ENCODE assay signal across 22 cellular contexts in the genomic region with DNA sequence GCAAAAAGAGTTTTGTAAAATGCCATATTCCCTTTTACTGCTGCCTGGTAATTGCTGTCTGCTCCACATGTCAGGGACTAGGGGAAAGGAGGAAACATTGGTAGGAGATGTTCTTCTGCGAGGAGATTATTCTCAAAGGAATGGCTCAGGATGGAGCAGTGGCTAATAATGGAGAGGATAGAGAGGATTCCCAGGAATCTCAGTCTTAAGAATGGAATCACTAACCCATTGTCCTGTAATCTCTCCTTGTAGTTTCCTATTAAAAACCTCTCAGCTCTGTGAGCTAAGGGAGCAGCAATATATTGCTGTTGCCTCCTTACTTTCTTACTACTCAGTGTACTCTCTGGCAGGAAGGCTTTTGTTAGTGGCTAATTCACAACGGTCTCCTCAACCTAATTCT.
"Had no signal": no experiment of that assay in that cellular context is flagged by ENCODE, and none has a peak within 500 bp of the region (broad histone marks: within the 10 kb centered on the region; RNA-seq: fewer than 3 reads in every experiment).

No MANE protein-coding gene starts in this region.

- H3K4me3 Mint-ChIP-seq: activated CD8-positive, alpha-beta T cell treated with anti-CD3 and anti-CD28 coated beads for 36 hours; activated naive CD4-positive, alpha-beta T cell treated with anti-CD3 and anti-CD28 coated beads, Interleukin-2, amount 50 U/mL, for 24 hours; activated T-helper 1 cell treated with anti-CD3 and anti-CD28 coated beads, Interleukin-12 subunit alpha, Interleukin-12 subunit beta, Interleukin-2, Interleukin-4 antibody, amounts not matched to agents 30 ng/mL and 10 ng/mL and 1 ng/mL, durations not matched to agents 14 hours and 24 hours and 36 hours had no signal

- H3K27me3 ChIP-seq: breast epithelium had no signal

- H3K27ac Mint-ChIP-seq: activated CD8-positive, alpha-beta T cell treated with anti-CD3 and anti-CD28 coated beads for 36 hours; activated naive CD4-positive, alpha-beta T cell treated with anti-CD3 and anti-CD28 coated beads, Interleukin-2, amount 50 U/mL, for 24 hours; activated T-helper 1 cell treated with anti-CD3 and anti-CD28 coated beads, Interleukin-12 subunit alpha, Interleukin-12 subunit beta, Interleukin-2, Interleukin-4 antibody, amounts not matched to agents 30 ng/mL and 10 ng/mL and 1 ng/mL, durations not matched to agents 14 hours and 24 hours and 36 hours had no signal

- H3K9me3 ChIP-seq: breast epithelium had no signal

- H3K4me1 ChIP-seq: breast epithelium had no signal

- H3K27ac ChIP-seq: breast epithelium, SK-N-MC, WERI-Rb-1 had no signal

- H3K4me3 ChIP-seq: breast epithelium, SK-N-MC had no signal

- H3K27me3 Mint-ChIP-seq: activated CD8-positive, alpha-beta T cell treated with anti-CD3 and anti-CD28 coated beads for 36 hours; activated naive CD4-positive, alpha-beta T cell treated with anti-CD3 and anti-CD28 coated beads, Interleukin-2, amount 50 U/mL, for 24 hours had no signal

- ATAC-seq: activated CD4-positive, CD25-positive, alpha-beta regulatory T cell treated with anti-CD3 and anti-CD28 coated beads, Interleukin-2, amount 50 U/mL, for 24 hours; activated CD8-positive, alpha-beta T cell treated with anti-CD3 and anti-CD28 coated beads for 36 hours; Right ventricle myocardium inferior had no signal

- H3K9me3 Mint-ChIP-seq: activated CD8-positive, alpha-beta T cell treated with anti-CD3 and anti-CD28 coated beads for 36 hours; activated naive CD4-positive, alpha-beta T cell treated with anti-CD3 and anti-CD28 coated beads, Interleukin-2, amount 50 U/mL, for 24 hours; activated T-helper 1 cell treated with anti-CD3 and anti-CD28 coated beads, Interleukin-12 subunit alpha, Interleukin-12 subunit beta, Interleukin-2, Interleukin-4 antibody, amounts not matched to agents 30 ng/mL and 10 ng/mL and 1 ng/mL, durations not matched to agents 14 hours and 24 hours and 36 hours had no signal

- H3K36me3 ChIP-seq: breast epithelium, WERI-Rb-1 had no signal

- DNase-seq: activated CD4-positive, alpha-beta T cell treated with anti-CD3 and anti-CD28 coated beads for 4 hours; activated CD8-positive, alpha-beta memory T cell treated with anti-CD3 and anti-CD28 coated beads, Interleukin-2, amount 50 U/mL, for 4 hours; activated CD8-positive, alpha-beta T cell treated with anti-CD3 and anti-CD28 coated beads for 36 hours; activated effector memory CD4-positive, alpha-beta T cell treated with Interleukin-2 at 50 U/mL for 16 hours; activated naive CD4-positive, alpha-beta T cell; aorta; caudate nucleus; Karpas-422; NCI-H1048; NCI-H146; NCI-H187 treated with DMSO at 0.1 percent for 48 hours; NCI-H2081 treated with DMSO at 0.1 percent for 48 hours; NCI-H446; NCI-H524; T-helper 1 cell; WERI-Rb-1 had no signal
